In genomic region chr16:84548971-84549844, GRCh38 we compare ENCODE assay signal across 7 cellular contexts. TPM values are rescaled to one million over a fixed set of nuclear protein-coding genes. Genes with fewer than 3 reads are reported as not detected.
DNase-seq lines count a peak whose midpoint lies in the region; ATAC-seq and TF ChIP-seq lines count a peak whose summit lies in the region.

No MANE protein-coding gene starts in this region.

- no peaks in the 10 kb centered on the region for H3K9me3 ChIP-seq in lung (ENCODE audit: control insufficient read depth in 2 of 2, insufficient read depth in 1 of 2, low read length in 1 of 2)
- no peaks in the 10 kb centered on the region for H3K9me3 ChIP-seq in stomach

- TF ChIP-seq CTCF in lung (IDR thresholded peaks at IDR 0.05; ENCODE audit: control extremely low read depth, extremely low read depth) (no peak), stomach (IDR thresholded peaks at IDR 0.05) (no peak), foreskin fibroblast (IDR thresholded peaks at IDR 0.05; ENCODE audit: low read depth, low read length) (no peak)

- H3K4me1 ChIP-seq in lung (ENCODE audit: control insufficient read depth in 2 of 2, insufficient read depth in 2 of 2, low read length in 2 of 2) (no peaks in the 10 kb centered on the region), stomach (no peaks in the 10 kb centered on the region)

- H3K36me3 ChIP-seq in lung (ENCODE audit: control insufficient read depth in 2 of 2, insufficient read depth in 2 of 2, low read length in 2 of 2) (no peaks in the 10 kb centered on the region), stomach (no peaks in the 10 kb centered on the region), H7 (replicated peaks; ENCODE audit: control insufficient read depth, insufficient read depth, low read length) (no peaks in the 10 kb centered on the region)

- intact Hi-C loops in stomach (cut with DNase I; ENCODE audit: low total_unique reads) = no loop called here

- TF ChIP-seq EP300 in stomach (IDR thresholded peaks at IDR 0.05) = no peak

- no peak overlapping the region for H3K4me3 ChIP-seq in lung
- H3K4me3 ChIP-seq in stomach = peak overlapping the region in 1 of 4 donors; percentile 15
- H3K4me3 ChIP-seq in H7 (ENCODE audit: insufficient read depth, low read depth, low read length) = no peak overlapping the region
- H3K4me3 ChIP-seq in foreskin fibroblast (ENCODE audit: low read depth in 1 of 2, low read length in 2 of 2) = no peak overlapping the region

- H3K27ac ChIP-seq in lung (ENCODE audit: low read depth in 1 of 2, low read length in 1 of 2) (peak overlapping the region in 1 of 2 donors; percentile 82), stomach (peak overlapping the region; percentile 16 to 77 (median 73))

- TF ChIP-seq POLR2A in stomach (IDR thresholded peaks at IDR 0.05) = no peak

- DNase-seq in T-helper 2 cell = peak in 3 of 5 experiments; percentile 18 to 88 (median 30)
- peak; percentile 56 for DNase-seq in activated naive CD4-positive, alpha-beta T cell treated with Interleukin-2 at 50 U/mL for 16 hours
- no peak for DNase-seq in lung (ENCODE audit: low spot score)
- no peak for DNase-seq in stomach
- DNase-seq in inferior parietal cortex (ENCODE audit: extremely low spot score) = no peak
- DNase-seq in H7 = no peak
- DNase-seq in foreskin fibroblast = no peak

- 54 to 64% methylated on average over 24 to 25 of the region's 25 CpGs for WGBS in lung, 2 donors
- WGBS in stomach, 5 donors = 59 to 73% (median 71%) methylated on average over 23 to 25 of the region's 25 CpGs

- no peaks in the 10 kb centered on the region for H3K27me3 ChIP-seq in lung (ENCODE audit: control insufficient read depth, insufficient read depth)
- peaks cover 0 to 7% (median 0%) of the 10 kb centered on the region in 3 donors for H3K27me3 ChIP-seq in stomach
- no peaks in the 10 kb centered on the region for H3K27me3 ChIP-seq in H7 (ENCODE audit: control insufficient read depth, insufficient read depth, low read length)

- peak; percentile 34 for ATAC-seq in lung (ENCODE audit: insufficient read depth, low FRiP score)

RNA-seq across cellular contexts. Expression of gene MEAK7, which starts 44.7 kb away (rescaled TPM):
- total RNA-seq in lung (10 to 100 TPM; 15.7 to 16.9 TPM), stomach (10 to 100 TPM in 2 of 5 donors, 1 to 10 TPM in 3; 5.8 to 21.1 (median 9.4) TPM)
- polyA plus RNA-seq in lung (1 to 10 TPM; 4.8 to 6.7 TPM), stomach (1 to 10 TPM; 3.9 to 7.0 (median 6.8) TPM)
- total RNA-seq in H7 (2014; rRNA removed; shearing (Covaris generic)) = 9.2 and 11.6 TPM in 2 replicates

Comparison
In these comparisons a context has a peak if more than half of its experiments do, and no peak if none do; other contexts are left out.
1. DNase-seq: peak in T-helper 2 cell (3 of 5) and activated naive CD4-positive, alpha-beta T cell treated with Interleukin-2 at 50 U/mL for 16 hours (single experiment); none in lung (single experiment), stomach (single experiment), inferior parietal cortex (single experiment), H7 (single experiment) and foreskin fibroblast (0 of 2).